ENCODE assay signal across 8 cellular contexts in genomic region chr21:44454747-44455523, GRCh38. TPM values are rescaled to one million over a fixed set of nuclear protein-coding genes. Genes with fewer than 3 reads are reported as not detected.
DNase-seq lines count a peak whose midpoint lies in the region; ATAC-seq lines count a peak whose summit lies in the region.

Gene LRRC3, plus strand, starts transcription at chr21:44455510. Its CDS starts 1,135 bp downstream, at chr21:44456645.

- no peaks in the 10 kb centered on the region for H3K9me3 ChIP-seq in HUES48 (ENCODE audit: control insufficient read depth, insufficient read depth, low read length)
- H3K9me3 ChIP-seq in SK-N-MC (ENCODE audit: low read depth, low read length) = no peaks in the 10 kb centered on the region

- H3K36me3 Mint-ChIP-seq in activated naive CD8-positive, alpha-beta T cell = no peaks in the 10 kb centered on the region

- peaks cover 6% of the 10 kb centered on the region for H3K4me1 Mint-ChIP-seq in activated naive CD8-positive, alpha-beta T cell (ENCODE audit: low read depth)

- H3K4me3 ChIP-seq in HUES48 (ENCODE audit: low read depth, low read length) (peak within 1 kb of the TSS; percentile 67), SK-N-MC (peak within 1 kb of the TSS; percentile 80), urinary bladder (ENCODE audit: low read depth, low read length) (peak within 1 kb of the TSS; percentile 57)

- H3K27me3 ChIP-seq in HUES48 (ENCODE audit: control insufficient read depth, insufficient read depth, low read length) = peaks cover 5% of the 10 kb centered on the region; the same call in 1 of the 2 replicates

- H3K27me3 Mint-ChIP-seq in activated naive CD8-positive, alpha-beta T cell = peaks cover 4% of the 10 kb centered on the region

- DNase-seq in DMS 273 (lab: John Stamatoyannopoulos, UW; ENCODE audit: unreplicated experiment) (peak; percentile 92), SK-N-MC (ENCODE audit: low read depth, low spot score) (peak; percentile 3), left cardiac atrium (peak; percentile 93), pulmonary artery endothelial cell (ENCODE audit: low read depth, low spot score) (peak; percentile 54)

- peak within 1 kb of the TSS; percentile 75 for H3K4me3 Mint-ChIP-seq in activated naive CD8-positive, alpha-beta T cell

- H3K9me3 Mint-ChIP-seq in activated naive CD8-positive, alpha-beta T cell (ENCODE audit: low read depth) = no peaks in the 10 kb centered on the region

- 5% methylated on average over 45 of the region's 45 CpGs for WGBS in urinary bladder

- intact Hi-C loops in left cardiac atrium (cut with DNase I) = no loop called here

- ATAC-seq in left cardiac atrium (peak; percentile 89 to 93), GM21390 (IDR thresholded peaks at IDR 0.05; ENCODE audit: unreplicated experiment) (no peak)

- H3K9ac ChIP-seq in HUES48 (ENCODE audit: low read depth, low read length) (no peak within 1 kb of the TSS), SK-N-MC (ENCODE audit: insufficient read length) (peak within 1 kb of the TSS; percentile 70)

- H3K36me3 ChIP-seq in HUES48 (ENCODE audit: control insufficient read depth, insufficient read depth, low read length) (no peaks in the 10 kb centered on the region), SK-N-MC (ENCODE audit: insufficient read depth, low read length) (no peaks in the 10 kb centered on the region), urinary bladder (ENCODE audit: insufficient read depth) (no peaks in the 10 kb centered on the region)

- no peak within 1 kb of the TSS for H3K27ac Mint-ChIP-seq in activated naive CD8-positive, alpha-beta T cell

- no peaks in the 10 kb centered on the region for H3K4me1 ChIP-seq in HUES48 (ENCODE audit: control insufficient read depth, insufficient read depth, low read length)
- H3K4me1 ChIP-seq in urinary bladder (ENCODE audit: insufficient read depth) = peaks cover 1% of the 10 kb centered on the region

- H3K27ac ChIP-seq in HUES48 (ENCODE audit: low read depth, low read length) (no peak within 1 kb of the TSS), SK-N-MC (no peak within 1 kb of the TSS), urinary bladder (ENCODE audit: low read depth) (no peak within 1 kb of the TSS)

RNA-seq across cellular contexts. Expression of gene LRRC3, which starts in this region (rescaled TPM):
- 1 to 10 TPM; 1.4 to 2.5 TPM for total RNA-seq in left cardiac atrium
- 0.71 and 1.5 TPM in 2 replicates for total RNA-seq in pulmonary artery endothelial cell
- total RNA-seq in urinary bladder = 1.5 TPM
- polyA plus RNA-seq in urinary bladder = 4.1 TPM

Comparison
In these comparisons a context has a peak if more than half of its experiments do, and no peak if none do; other contexts are left out.
1. DNase-seq: peak in every context shown above with its lines; median percentile 93 in left cardiac atrium; 92 in DMS 273; 54 in pulmonary artery endothelial cell; 3 in SK-N-MC.